13 cellular contexts compared by ENCODE assay signal in the genomic region with DNA sequence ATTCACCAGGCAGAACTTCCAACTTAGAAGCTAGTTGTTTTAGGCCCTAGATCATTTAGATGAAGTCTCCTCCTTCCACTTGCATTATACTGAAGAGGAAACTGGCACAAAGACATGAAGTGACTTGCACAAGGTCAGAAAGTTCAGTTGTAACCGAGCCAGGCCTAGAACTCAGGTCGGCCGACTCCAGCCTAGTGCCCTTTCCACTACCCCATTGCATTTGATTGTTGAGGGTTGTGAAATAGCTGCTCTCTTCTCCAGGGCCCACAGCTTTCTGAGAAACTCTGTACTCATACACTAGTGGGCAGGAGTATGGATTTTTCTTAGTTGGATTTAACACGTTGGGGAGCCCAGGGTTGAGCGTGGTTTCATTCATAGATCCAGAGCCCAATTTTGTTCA. TPM values are rescaled to one million over a fixed set of nuclear protein-coding genes. Genes with fewer than 3 reads are reported as not detected.
DNase-seq lines count a peak whose midpoint lies in the region; ATAC-seq lines count a peak whose summit lies in the region.
"Had no signal": no experiment of that assay in that cellular context is flagged by ENCODE, and none has a peak within 500 bp of the region (broad histone marks: within the 10 kb centered on the region; RNA-seq: fewer than 3 reads in every experiment).

No MANE protein-coding gene starts in this region.

- H2AK5ac ChIP-seq in trophoblast cell (ENCODE audit: low read length), result no peak overlapping the region

- H3K27me3 ChIP-seq in trophoblast cell (ENCODE audit: insufficient read depth, low read length), result no peaks in the 10 kb centered on the region

- peak overlapping the region; percentile 30 for H3K4ac ChIP-seq in trophoblast cell (ENCODE audit: low read depth, low read length)

- H4K91ac ChIP-seq in trophoblast cell (ENCODE audit: low read depth, low read length), result no peak overlapping the region

- H4K8ac ChIP-seq in trophoblast cell (ENCODE audit: low read depth, low read length), result peak overlapping the region; percentile 23

- no peak overlapping the region for H3K14ac ChIP-seq in trophoblast cell (ENCODE audit: low read length)

- H3K4me1 ChIP-seq in trophoblast cell (ENCODE audit: control insufficient read depth in 1 of 2, insufficient read depth in 2 of 2, low read length in 2 of 2), result peaks cover 9% of the 10 kb centered on the region in 2 experiments

- peaks cover 20% of the 10 kb centered on the region for H3K79me2 ChIP-seq in trophoblast cell (ENCODE audit: control insufficient read depth, insufficient read depth, low read length, poor library complexity)

- peaks cover 0 to 3% of the 10 kb centered on the region in 2 experiments for H3K36me3 ChIP-seq in trophoblast cell (ENCODE audit: control insufficient read depth in 1 of 2, insufficient read depth in 2 of 2, low read length in 2 of 2)

- ATAC-seq in Right ventricle myocardium inferior (peak; percentile 61), left ventricle myocardium superior (peak; percentile 35)

- H3K27ac ChIP-seq in trophoblast cell (ENCODE audit: low read depth, low read length), result no peak overlapping the region
- H3K27ac ChIP-seq: 22Rv1 had no signal

- no peak overlapping the region for H2BK5ac ChIP-seq in trophoblast cell (ENCODE audit: low read depth, low read length, poor library complexity)

- DNase-seq in Right ventricle myocardium inferior (ENCODE audit: missing footprints) (peak; percentile 37), cardiac septum (ENCODE audit: low spot score) (no peak), left ventricle myocardium superior (peak; percentile 35), trophoblast cell (no peak), NK-92 (lab: John Stamatoyannopoulos, UW; ENCODE audit: unreplicated experiment) (no peak), AML-193 (lab: John Stamatoyannopoulos, UW) (no peak), A172 (ENCODE audit: low spot score) (no peak), hippocampal formation (lab: John Stamatoyannopoulos, UW) (no peak)
- DNase-seq: DMS53, immature natural killer cell, NCI-H2081, T-helper 2 cell had no signal

- intact Hi-C loops in Right ventricle myocardium inferior (cut with DNase I) (loop anchor here (10.0 kb wide), 3 partner anchors 194 to 266 kb away; no protein-coding TSS in a partner anchor), cardiac septum (cut with DNase I) (loop anchor here (10.0 kb wide), 1 partner anchor 584 kb away; no protein-coding TSS in a partner anchor), left ventricle myocardium superior (cut with micrococcal nuclease) (no loop called here)

- H3K18ac ChIP-seq in trophoblast cell (ENCODE audit: low read length), result no peak overlapping the region

- no peaks in the 10 kb centered on the region for H3K9me3 ChIP-seq in trophoblast cell (ENCODE audit: insufficient read depth, low read depth, low read length)

- WGBS in trophoblast cell (ENCODE audit: extremely low coverage, insufficient coverage, insufficient read length), result no CpG with 5 or more reads among the region's 5 CpGs

- peaks cover 12% of the 10 kb centered on the region for H3K79me1 ChIP-seq in trophoblast cell (ENCODE audit: low read length)

- H2BK12ac ChIP-seq in trophoblast cell (ENCODE audit: low read length), result no peak overlapping the region

- H2BK120ac ChIP-seq in trophoblast cell (ENCODE audit: insufficient read depth, low read length, poor library complexity), result no peak overlapping the region

- H3K23ac ChIP-seq in trophoblast cell (ENCODE audit: low read length), result no peak overlapping the region

- no peak overlapping the region for H4K12ac ChIP-seq in trophoblast cell (ENCODE audit: low read depth, low read length)

- no peak overlapping the region for H3K9ac ChIP-seq in trophoblast cell (ENCODE audit: low read length)

- H3K4me3 ChIP-seq in trophoblast cell (ENCODE audit: low read depth, low read length), result no peak overlapping the region

- H2AFZ ChIP-seq in trophoblast cell (ENCODE audit: insufficient read depth, low read length, poor library complexity), result no peak overlapping the region

- no peak overlapping the region for H3K4me2 ChIP-seq in trophoblast cell (ENCODE audit: low read length)

RNA-seq across cellular contexts. Expression of a gene that starts 5.6 kb away (rescaled TPM):
- 21.1 TPM for total RNA-seq in Right ventricle myocardium inferior
- 38.8 TPM for total RNA-seq in cardiac septum
- 23.0 TPM for total RNA-seq in left ventricle myocardium superior
- polyA plus RNA-seq in trophoblast cell (2013), result 20.2 and 22.5 TPM in 2 replicates
- 9.7 and 13.0 TPM in 2 replicates for total RNA-seq in A172 (2014; rRNA removed; shearing (Covaris generic))

Comparison
In these comparisons a context has a peak if more than half of its experiments do, and no peak if none do; other contexts are left out.
1. DNase-seq: peak in Right ventricle myocardium inferior (single experiment) and left ventricle myocardium superior (single experiment); none in cardiac septum (single experiment), trophoblast cell (0 of 2), NK-92 (single experiment), AML-193 (0 of 2), A172 (single experiment) and hippocampal formation (0 of 2).